Comparison of ENCODE assay signal across 13 cellular contexts in the genomic region with DNA sequence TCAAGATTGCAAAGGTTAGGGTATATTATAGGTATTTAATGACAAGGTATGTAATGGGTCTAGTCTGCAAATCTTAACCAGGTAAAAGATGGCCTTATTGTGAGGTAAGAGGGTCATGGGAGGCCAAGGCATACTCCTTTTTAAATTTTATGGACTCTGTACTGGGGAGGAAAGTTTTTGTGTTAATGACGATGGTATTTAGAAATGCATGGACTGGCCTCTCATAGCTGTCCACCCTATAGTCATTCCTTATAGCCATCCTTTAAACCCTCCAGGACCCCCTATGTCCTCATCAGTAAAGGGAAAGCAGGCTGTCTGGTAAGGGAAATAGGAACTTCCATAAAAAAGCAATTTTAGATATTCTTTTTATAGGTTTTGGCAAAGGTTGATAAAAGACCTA. TPM values are rescaled to one million over a fixed set of nuclear protein-coding genes. Genes with fewer than 3 reads are reported as not detected.
DNase-seq lines count a peak whose midpoint lies in the region; ATAC-seq and TF ChIP-seq lines count a peak whose summit lies in the region.
"Had no signal": no experiment of that assay in that cellular context is flagged by ENCODE, and none has a peak within 500 bp of the region (broad histone marks: within the 10 kb centered on the region; RNA-seq: fewer than 3 reads in every experiment).

No MANE protein-coding gene starts in this region.

- H3K9me3 ChIP-seq in SK-N-SH (no peaks in the 10 kb centered on the region), RWPE2 (ENCODE audit: severe bottlenecking) (no peaks in the 10 kb centered on the region), smooth muscle cell (replicated peaks; ENCODE audit: low read depth) (no peaks in the 10 kb centered on the region)

- no peaks in the 10 kb centered on the region for H3K9me2 ChIP-seq in SK-N-SH

- TF ChIP-seq EP300 in SK-N-SH (IDR thresholded peaks at IDR 0.05; ENCODE audit: borderline replicate concordance in 1 of 2, low read depth in 1 of 2, low read length in 1 of 2) = no peak

- TF ChIP-seq CTCF in SK-N-SH (IDR thresholded peaks at IDR 0.05) (no peak), RWPE2 (IDR thresholded peaks at IDR 0.05; ENCODE audit: poor library complexity, severe bottlenecking) (no peak), fibroblast of pulmonary artery (IDR thresholded peaks at IDR 0.05; ENCODE audit: low read length, missing control alignments) (no peak), smooth muscle cell (IDR thresholded peaks at IDR 0.05; ENCODE audit: borderline replicate concordance, insufficient read depth, poor library complexity, severe bottlenecking) (no peak), GM10266 (IDR thresholded peaks at IDR 0.05; ENCODE audit: control insufficient read depth, insufficient read depth, low read depth, missing control alignments) (no peak)

- CTCF ChIA-PET in SK-N-SH (lab: Yijun Ruan, JAX) = interaction anchor here (1.2 kb wide), 1 partner anchor 11 kb away, joined by 3 read pairs; no protein-coding TSS in a partner anchor

- no peak for ATAC-seq in SK-N-SH treated with all-trans-retinoic acid at 6 μM for 48 hours
- ATAC-seq in RWPE2 (ENCODE audit: low read depth) = no peak
- ATAC-seq in HG03135 (IDR thresholded peaks at IDR 0.05; ENCODE audit: unreplicated experiment) = no peak
- ATAC-seq: stimulated activated naive CD8-positive, alpha-beta T cell treated with anti-CD3 and anti-CD28 coated beads, Interleukin-15, amount 100 ng/mL, for 72 hours had no signal

- POLR2A ChIA-PET in SK-N-SH (lab: Yijun Ruan, JAX) = no interaction called here

- H3K27ac ChIP-seq in SK-N-SH (ENCODE audit: low read depth in 2 of 2, low read length in 1 of 2) = no peak overlapping the region; a peak in 1 of 4 replicates
- H3K27ac ChIP-seq in RWPE2 (ENCODE audit: poor library complexity, severe bottlenecking) = no peak overlapping the region
- no peak overlapping the region for H3K27ac ChIP-seq in smooth muscle cell (ENCODE audit: low read depth)

- H3K79me2 ChIP-seq in SK-N-SH (ENCODE audit: insufficient read depth) = peaks cover 95% of the 10 kb centered on the region
- H3K79me2 ChIP-seq in smooth muscle cell (ENCODE audit: low read depth) = peaks cover 76% of the 10 kb centered on the region

- no peaks in the 10 kb centered on the region for H3K27me3 ChIP-seq in SK-N-SH (ENCODE audit: insufficient read depth)
- no peaks in the 10 kb centered on the region for H3K27me3 ChIP-seq in RWPE2 (ENCODE audit: insufficient read depth, poor library complexity, severe bottlenecking)
- no peaks in the 10 kb centered on the region for H3K27me3 ChIP-seq in smooth muscle cell (ENCODE audit: low read depth)

- H4K20me1 ChIP-seq in SK-N-SH (ENCODE audit: insufficient read depth) = no peaks in the 10 kb centered on the region
- H4K20me1 ChIP-seq in smooth muscle cell (ENCODE audit: low read depth) = peaks cover 3% of the 10 kb centered on the region

- H2AFZ ChIP-seq in SK-N-SH (ENCODE audit: low read depth) (no peak overlapping the region), smooth muscle cell (ENCODE audit: low read depth) (no peak overlapping the region)

- 100% methylated on average over 1 of the region's 1 CpG for WGBS in SK-N-SH (ENCODE audit: low lambda C conversion rate)
- 100% methylated on average over 1 of the region's 1 CpG for whole genome bisulfite sequencing in smooth muscle cell (ENCODE audit: low lambda C conversion rate)

- DNase-seq in SK-N-SH = no peak
- no peak for DNase-seq in RWPE2 (ENCODE audit: low spot score)
- no peak for DNase-seq in fibroblast of pulmonary artery (ENCODE audit: low read depth)
- no peak for DNase-seq in smooth muscle cell (lab: John Stamatoyannopoulos, UW; ENCODE audit: unreplicated experiment)
- no peak for DNase-seq in GM19238 (ENCODE audit: insufficient read length, low spot score)
- no peak for DNase-seq in GM10266 (ENCODE audit: extremely low spot score)
- DNase-seq: activated CD8-positive, alpha-beta memory T cell treated with anti-CD3 and anti-CD28 coated beads, Interleukin-2, amount 50 U/mL, for 48 hours; NCI-H2107; stimulated activated naive CD8-positive, alpha-beta T cell treated with anti-CD3 and anti-CD28 coated beads, Interleukin-15, amount 100 ng/mL, for 72 hours had no signal

- H3K4me3 ChIP-seq in SK-N-SH (ENCODE audit: low read depth in 2 of 2, low read length in 1 of 2) = peak overlapping the region; percentile 98 to 99
- H3K4me3 ChIP-seq in RWPE2 (ENCODE audit: severe bottlenecking) = peak overlapping the region; percentile 80
- H3K4me3 ChIP-seq in fibroblast of pulmonary artery (replicated peaks; ENCODE audit: low read depth, low read length) = peak overlapping the region; percentile 73
- peak overlapping the region; percentile 92 for H3K4me3 ChIP-seq in smooth muscle cell

- peaks cover 11 to 20% of the 10 kb centered on the region in 2 experiments; a peak in 3 of 4 replicates for H3K4me1 ChIP-seq in SK-N-SH (ENCODE audit: control insufficient read depth in 1 of 2, insufficient read depth in 2 of 2, low read depth in 1 of 2, low read length in 1 of 2)
- peaks cover 19% of the 10 kb centered on the region for H3K4me1 ChIP-seq in RWPE2 (ENCODE audit: insufficient read depth, poor library complexity, severe bottlenecking)
- H3K4me1 ChIP-seq in smooth muscle cell (ENCODE audit: low read depth) = peaks cover 20% of the 10 kb centered on the region

- H3K4me2 ChIP-seq in SK-N-SH = peak overlapping the region; percentile 94
- H3K4me2 ChIP-seq in smooth muscle cell = peak overlapping the region; percentile 89

- H3K36me3 ChIP-seq in SK-N-SH (replicated peaks in 1 of 2; ENCODE audit: control insufficient read depth in 1 of 2, insufficient read depth in 2 of 2, low read length in 1 of 2) (peaks cover under 1 to 8% of the 10 kb centered on the region in 2 experiments), RWPE2 (ENCODE audit: low read depth) (peaks cover 21% of the 10 kb centered on the region), smooth muscle cell (ENCODE audit: low read depth) (no peaks in the 10 kb centered on the region)

- no peak for TF ChIP-seq RAD21 in SK-N-SH (IDR thresholded peaks at IDR 0.05; ENCODE audit: low read length)

- H3F3A ChIP-seq in SK-N-SH (replicated peaks; ENCODE audit: insufficient read depth) (peaks cover 22% of the 10 kb centered on the region), smooth muscle cell (ENCODE audit: low read depth) (no peaks in the 10 kb centered on the region)

- H3K9ac ChIP-seq in SK-N-SH = peak overlapping the region; percentile 92; the same call in 1 of the 2 replicates
- H3K9ac ChIP-seq in smooth muscle cell (ENCODE audit: low read depth) = no peak overlapping the region

TF ChIP-seq in SK-N-SH, 30 proteins besides CTCF, POLR2A, EP300 and RAD21 (continues in another document):
- TF ChIP-seq MXI1 (IDR thresholded peaks at IDR 0.05; ENCODE audit: low read depth, low read length) (no peak), MEF2A (IDR thresholded peaks at IDR 0.05; ENCODE audit: borderline replicate concordance, low read depth) (no peak), FOXM1 (IDR thresholded peaks at IDR 0.05; ENCODE audit: low read depth) (no peak), NRF1 (IDR thresholded peaks at IDR 0.05; ENCODE audit: low read depth, low read length) (no peak), TAF1 (IDR thresholded peaks at IDR 0.05; ENCODE audit: borderline replicate concordance, low read depth, low read length) (no peak), FOSL2 (IDR thresholded peaks at IDR 0.05; ENCODE audit: borderline replicate concordance, low read depth) (no peak), YY1 (IDR thresholded peaks at IDR 0.05; ENCODE audit: low read depth) (no peak)
- TF ChIP-seq, protein P1, sequence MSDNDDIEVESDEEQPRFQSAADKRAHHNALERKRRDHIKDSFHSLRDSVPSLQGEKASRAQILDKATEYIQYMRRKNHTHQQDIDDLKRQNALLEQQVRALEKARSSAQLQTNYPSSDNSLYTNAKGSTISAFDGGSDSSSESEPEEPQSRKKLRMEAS (IDR thresholded peaks at IDR 0.05; ENCODE audit: low read depth) = no peak

TF ChIP-seq in SK-N-SH treated with all-trans-retinoic acid at 6 μM for 48 hours, 23 proteins besides CTCF, POLR2A, EP300 and RAD21 (continues in another document):
- TF ChIP-seq TCF4 (CRISPR knock-in tag; IDR thresholded peaks at IDR 0.05; ENCODE audit: borderline replicate concordance) (no peak), TOX (CRISPR knock-in tag; IDR thresholded peaks at IDR 0.05; ENCODE audit: borderline replicate concordance) (no peak), ZFP30 (CRISPR knock-in tag; IDR thresholded peaks at IDR 0.05) (no peak), ZFP3 (CRISPR knock-in tag; IDR thresholded peaks at IDR 0.05) (no peak)
- TF ChIP-seq, protein P2, sequence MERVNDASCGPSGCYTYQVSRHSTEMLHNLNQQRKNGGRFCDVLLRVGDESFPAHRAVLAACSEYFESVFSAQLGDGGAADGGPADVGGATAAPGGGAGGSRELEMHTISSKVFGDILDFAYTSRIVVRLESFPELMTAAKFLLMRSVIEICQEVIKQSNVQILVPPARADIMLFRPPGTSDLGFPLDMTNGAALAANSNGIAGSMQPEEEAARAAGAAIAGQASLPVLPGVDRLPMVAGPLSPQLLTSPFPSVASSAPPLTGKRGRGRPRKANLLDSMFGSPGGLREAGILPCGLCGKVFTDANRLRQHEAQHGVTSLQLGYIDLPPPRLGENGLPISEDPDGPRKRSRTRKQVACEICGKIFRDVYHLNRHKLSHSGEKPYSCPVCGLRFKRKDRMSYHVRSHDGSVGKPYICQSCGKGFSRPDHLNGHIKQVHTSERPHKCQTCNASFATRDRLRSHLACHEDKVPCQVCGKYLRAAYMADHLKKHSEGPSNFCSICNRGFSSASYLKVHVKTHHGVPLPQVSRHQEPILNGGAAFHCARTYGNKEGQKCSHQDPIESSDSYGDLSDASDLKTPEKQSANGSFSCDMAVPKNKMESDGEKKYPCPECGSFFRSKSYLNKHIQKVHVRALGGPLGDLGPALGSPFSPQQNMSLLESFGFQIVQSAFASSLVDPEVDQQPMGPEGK (CRISPR knock-in tag; IDR thresholded peaks at IDR 0.05; ENCODE audit: borderline replicate concordance) = no peak

RNA-seq across cellular contexts. Expression of a gene that starts 1.5 kb away (rescaled TPM):
- polyA plus RNA-seq in SK-N-SH (2012; rRNA removed) (14.0 and 20.4 TPM in 2 replicates), smooth muscle cell (58.5 and 60.5 TPM in 2 replicates)
- 25.9 and 37.9 TPM in 2 replicates for polyA plus RNA-seq in SK-N-SH (2012; cell fraction: cytosol; rRNA removed)
- 7.4 and 19.6 TPM in 2 replicates for polyA plus RNA-seq in SK-N-SH (2012; cell fraction: nucleus; rRNA removed)
- total RNA-seq in smooth muscle cell = 35.1 and 40.4 TPM in 2 replicates

RNA-seq across cellular contexts. Expression of a gene that starts 1.8 kb away (rescaled TPM):
- polyA plus RNA-seq in SK-N-SH (2012; rRNA removed) (14.6 and 18.0 TPM in 2 replicates), smooth muscle cell (10.0 and 15.9 TPM in 2 replicates)
- 12.2 and 13.2 TPM in 2 replicates for polyA plus RNA-seq in SK-N-SH (2012; cell fraction: cytosol; rRNA removed)
- polyA plus RNA-seq in SK-N-SH (2012; cell fraction: nucleus; rRNA removed) = 52.9 and 55.8 TPM in 2 replicates
- 28.1 and 39.5 TPM in 2 replicates for total RNA-seq in smooth muscle cell

RNA-seq across cellular contexts. Expression of a gene that starts 50.8 kb away (rescaled TPM):
- not detected in 2 replicates for polyA plus RNA-seq in SK-N-SH (2012; rRNA removed)
- polyA plus RNA-seq in SK-N-SH (2012; cell fraction: cytosol; rRNA removed) = 0.04 TPM in 2 replicates
- polyA plus RNA-seq in SK-N-SH (2012; cell fraction: nucleus; rRNA removed) = not detected in 2 replicates
- total RNA-seq in smooth muscle cell = not detected in 2 replicates
- polyA plus RNA-seq in smooth muscle cell = not detected in 2 replicates
- total RNA-seq: neural crest cell had no signal
- polyA plus RNA-seq: esophagus had no signal
